In the genomic region with DNA sequence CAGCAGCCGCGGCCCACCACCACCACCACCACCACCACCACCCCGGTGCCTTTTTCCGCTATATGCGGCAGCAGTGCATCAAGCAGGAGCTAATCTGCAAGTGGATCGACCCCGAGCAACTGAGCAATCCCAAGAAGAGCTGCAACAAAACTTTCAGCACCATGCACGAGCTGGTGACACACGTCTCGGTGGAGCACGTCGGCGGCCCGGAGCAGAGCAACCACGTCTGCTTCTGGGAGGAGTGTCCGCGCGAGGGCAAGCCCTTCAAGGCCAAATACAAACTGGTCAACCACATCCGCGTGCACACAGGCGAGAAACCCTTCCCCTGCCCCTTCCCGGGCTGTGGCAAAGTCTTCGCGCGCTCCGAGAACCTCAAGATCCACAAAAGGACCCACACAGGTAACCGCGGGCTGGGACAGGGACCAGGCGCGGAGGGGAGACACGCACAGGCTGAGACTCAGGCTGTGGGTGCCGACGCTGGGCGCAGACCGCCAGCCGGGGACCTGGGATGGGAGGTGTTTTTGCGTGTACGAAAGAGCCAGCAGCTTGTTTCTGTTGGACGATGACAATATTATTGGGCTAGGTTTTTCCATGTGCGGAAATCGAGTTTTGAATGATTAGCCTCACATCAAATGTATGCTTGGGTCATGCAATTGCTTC, we compare ENCODE assay signal across 10 cellular contexts. TPM values are rescaled to one million over a fixed set of nuclear protein-coding genes. Genes with fewer than 3 reads are reported as not detected.
DNase-seq lines count a peak whose midpoint lies in the region; ATAC-seq and TF ChIP-seq lines count a peak whose summit lies in the region.
"Had no signal": no experiment of that assay in that cellular context is flagged by ENCODE, and none has a peak within 500 bp of the region (broad histone marks: within the 10 kb centered on the region; RNA-seq: fewer than 3 reads in every experiment).

No MANE protein-coding gene starts in this region.

- no peak overlapping the region for H3K4me3 Mint-ChIP-seq in activated T-cell treated with anti-CD3 and anti-CD28 coated beads, Interleukin-2, amount 50 U/mL, for 4 hours
- H3K4me3 Mint-ChIP-seq in T-helper 2 cell treated with Interferon-gamma antibody and Interleukin-4, amounts not matched to agents 5 μg/mL and 100 μg/mL, for 36 hours: no peak overlapping the region
- H3K4me3 Mint-ChIP-seq in endodermal cell: peak overlapping the region; percentile 94
- H3K4me3 Mint-ChIP-seq in stimulated activated naive CD8-positive, alpha-beta T cell treated with anti-CD3 and anti-CD28 coated beads, Interleukin-15, amount 100 ng/mL, for 72 hours: peak overlapping the region; percentile 26 to 54

- TF ChIP-seq CTCF in endodermal cell (conservative IDR thresholded peaks at IDR 0.05): no peak

- H3K4me3 ChIP-seq in endodermal cell (ENCODE audit: low read length): peak overlapping the region; percentile 92
- no peak overlapping the region for H3K4me3 ChIP-seq in effector memory CD4-positive, alpha-beta T cell (ENCODE audit: insufficient read depth, low read depth, low read length, poor library complexity, severe bottlenecking)

- peak overlapping the region; percentile 98 for H3K9ac ChIP-seq in endodermal cell (ENCODE audit: extremely low read depth, low read length, poor library complexity, severe bottlenecking)

- H3K27me3 Mint-ChIP-seq in activated T-cell treated with anti-CD3 and anti-CD28 coated beads, Interleukin-2, amount 50 U/mL, for 4 hours (ENCODE audit: low read depth): peaks cover 62% of the 10 kb centered on the region
- peaks cover 60% of the 10 kb centered on the region for H3K27me3 Mint-ChIP-seq in T-helper 2 cell treated with Interferon-gamma antibody and Interleukin-4, amounts not matched to agents 5 μg/mL and 100 μg/mL, for 36 hours (ENCODE audit: low read depth)
- peaks cover 9% of the 10 kb centered on the region for H3K27me3 Mint-ChIP-seq in endodermal cell (ENCODE audit: insufficient read depth)
- H3K27me3 Mint-ChIP-seq in stimulated activated naive CD8-positive, alpha-beta T cell treated with anti-CD3 and anti-CD28 coated beads, Interleukin-15, amount 100 ng/mL, for 72 hours: peaks cover 77% of the 10 kb centered on the region

- no peaks in the 10 kb centered on the region for H3K36me3 Mint-ChIP-seq in activated T-cell treated with anti-CD3 and anti-CD28 coated beads, Interleukin-2, amount 50 U/mL, for 4 hours (ENCODE audit: insufficient read depth)
- H3K36me3 Mint-ChIP-seq in T-helper 2 cell treated with Interferon-gamma antibody and Interleukin-4, amounts not matched to agents 5 μg/mL and 100 μg/mL, for 36 hours (ENCODE audit: low read depth): peaks cover 6% of the 10 kb centered on the region
- peaks cover 37% of the 10 kb centered on the region for H3K36me3 Mint-ChIP-seq in endodermal cell (ENCODE audit: low read depth)

- peaks cover 48% of the 10 kb centered on the region for H3K36me3 ChIP-seq in endodermal cell (ENCODE audit: control insufficient read depth, insufficient read depth, low read length)
- no peaks in the 10 kb centered on the region for H3K36me3 ChIP-seq in effector memory CD4-positive, alpha-beta T cell (ENCODE audit: control insufficient read depth, insufficient read depth, low read length)

- H3K27ac ChIP-seq in endodermal cell (ENCODE audit: low read depth, low read length): peak overlapping the region; percentile 91
- H3K27ac ChIP-seq in effector memory CD4-positive, alpha-beta T cell (ENCODE audit: insufficient read depth, low read length, poor library complexity, severe bottlenecking): no peak overlapping the region

- DNase-seq in activated T-cell treated with anti-CD3 and anti-CD28 coated beads, Interleukin-2, amount 50 U/mL, for 1 hour: peak; percentile 35
- no peak for DNase-seq in activated T-cell treated with anti-CD3 and anti-CD28 coated beads, Interleukin-2, amount 50 U/mL, for 4 hours
- DNase-seq in T-helper 2 cell treated with Interferon-gamma antibody and Interleukin-4, amounts not matched to agents 5 μg/mL and 100 μg/mL, for 36 hours (ENCODE audit: low spot score): no peak
- DNase-seq in endodermal cell: no peak
- no peak for DNase-seq in stimulated activated naive CD8-positive, alpha-beta T cell treated with anti-CD3 and anti-CD28 coated beads, Interleukin-15, amount 100 ng/mL, for 72 hours
- no peak for DNase-seq in NCI-H226
- DNase-seq in occipital lobe (lab: John Stamatoyannopoulos, UW): no peak
- no peak for DNase-seq in effector memory CD4-positive, alpha-beta T cell
- DNase-seq: NCI-H1436 treated with DMSO at 0.1 percent for 48 hours had no signal

- H3K4me1 Mint-ChIP-seq in activated T-cell treated with anti-CD3 and anti-CD28 coated beads, Interleukin-2, amount 50 U/mL, for 4 hours (ENCODE audit: low read depth): peaks cover 22% of the 10 kb centered on the region
- peaks cover 3% of the 10 kb centered on the region for H3K4me1 Mint-ChIP-seq in T-helper 2 cell treated with Interferon-gamma antibody and Interleukin-4, amounts not matched to agents 5 μg/mL and 100 μg/mL, for 36 hours (ENCODE audit: low read depth)
- peaks cover 28% of the 10 kb centered on the region for H3K4me1 Mint-ChIP-seq in endodermal cell
- peaks cover 63% of the 10 kb centered on the region for H3K4me1 Mint-ChIP-seq in stimulated activated naive CD8-positive, alpha-beta T cell treated with anti-CD3 and anti-CD28 coated beads, Interleukin-15, amount 100 ng/mL, for 72 hours

- H3K27ac Mint-ChIP-seq in T-helper 2 cell treated with Interferon-gamma antibody and Interleukin-4, amounts not matched to agents 5 μg/mL and 100 μg/mL, for 36 hours: peak overlapping the region; percentile 41
- H3K27ac Mint-ChIP-seq in endodermal cell: peak overlapping the region; percentile 94
- H3K27ac Mint-ChIP-seq in stimulated activated naive CD8-positive, alpha-beta T cell treated with anti-CD3 and anti-CD28 coated beads, Interleukin-15, amount 100 ng/mL, for 72 hours: no peak overlapping the region

- H3K9me3 Mint-ChIP-seq in activated T-cell treated with anti-CD3 and anti-CD28 coated beads, Interleukin-2, amount 50 U/mL, for 4 hours: no peaks in the 10 kb centered on the region
- H3K9me3 Mint-ChIP-seq in T-helper 2 cell treated with Interferon-gamma antibody and Interleukin-4, amounts not matched to agents 5 μg/mL and 100 μg/mL, for 36 hours: no peaks in the 10 kb centered on the region
- no peaks in the 10 kb centered on the region for H3K9me3 Mint-ChIP-seq in endodermal cell
- H3K9me3 Mint-ChIP-seq in stimulated activated naive CD8-positive, alpha-beta T cell treated with anti-CD3 and anti-CD28 coated beads, Interleukin-15, amount 100 ng/mL, for 72 hours: no peaks in the 10 kb centered on the region

- WGBS in endodermal cell (ENCODE audit: insufficient coverage in 1 of 2, insufficient read length in 1 of 2), 2 experiments: 0% methylated on average over 22 to 41 of the region's 41 CpGs

- peaks cover 4% of the 10 kb centered on the region for H3K27me3 ChIP-seq in endodermal cell (ENCODE audit: control insufficient read depth, insufficient read depth, low read length, poor library complexity, severe bottlenecking)
- peaks cover 90% of the 10 kb centered on the region for H3K27me3 ChIP-seq in effector memory CD4-positive, alpha-beta T cell (replicated peaks; ENCODE audit: control insufficient read depth, insufficient read depth, low read length, poor library complexity, severe bottlenecking)

- no peak for ATAC-seq in activated T-cell treated with anti-CD3 and anti-CD28 coated beads, Interleukin-2, amount 50 U/mL, for 4 hours
- no peak for ATAC-seq in stimulated activated naive CD8-positive, alpha-beta T cell treated with anti-CD3 and anti-CD28 coated beads, Interleukin-15, amount 100 ng/mL, for 72 hours

- no peaks in the 10 kb centered on the region for H3K9me3 ChIP-seq in endodermal cell (ENCODE audit: control insufficient read depth, low read length)
- H3K9me3 ChIP-seq in effector memory CD4-positive, alpha-beta T cell (ENCODE audit: control insufficient read depth, low read length): peaks cover 17% of the 10 kb centered on the region

- H3K4me1 ChIP-seq in endodermal cell (ENCODE audit: control insufficient read depth, insufficient read depth, low read length): peaks cover 4% of the 10 kb centered on the region
- H3K4me1 ChIP-seq in effector memory CD4-positive, alpha-beta T cell (ENCODE audit: control insufficient read depth, insufficient read depth, low read length, poor library complexity, severe bottlenecking): peaks cover 28% of the 10 kb centered on the region

RNA-seq across cellular contexts. Expression of gene ZIC2, which starts 1.3 kb away (rescaled TPM):
- under 1 TPM in 2 of 3 donors, not detected in 1; 0.13 to 0.21 TPM for total RNA-seq in activated T-cell treated with anti-CD3 and anti-CD28 coated beads, Interleukin-2, amount 50 U/mL, for 4 hours
- total RNA-seq in endodermal cell (100 to 1,000 TPM; 182 to 301 TPM), occipital lobe (2.8 TPM)
- 198 TPM for polyA plus RNA-seq in endodermal cell (2013, experiment 1 of 2)
- 160 TPM for polyA plus RNA-seq in endodermal cell (2013, experiment 2 of 2)
- total RNA-seq: bronchial epithelial cell had no signal

RNA-seq across cellular contexts. Expression of gene ZIC5, which starts 11.3 kb away (rescaled TPM):
- total RNA-seq in activated T-cell treated with anti-CD3 and anti-CD28 coated beads, Interleukin-2, amount 50 U/mL, for 4 hours: not detected
- total RNA-seq in endodermal cell (10 to 100 TPM; 11.0 to 13.7 TPM), occipital lobe (1.6 TPM)
- polyA plus RNA-seq in endodermal cell (2013, experiment 1 of 2): 40.1 TPM
- 36.9 TPM for polyA plus RNA-seq in endodermal cell (2013, experiment 2 of 2)
- total RNA-seq: bronchial epithelial cell had no signal

Comparison
In these comparisons a context has a peak if more than half of its experiments do, and no peak if none do; other contexts are left out.
1. H3K4me3 Mint-ChIP-seq: peak in endodermal cell (single experiment) and stimulated activated naive CD8-positive, alpha-beta T cell treated with anti-CD3 and anti-CD28 coated beads, Interleukin-15, amount 100 ng/mL, for 72 hours (2 of 2); none in activated T-cell treated with anti-CD3 and anti-CD28 coated beads, Interleukin-2, amount 50 U/mL, for 4 hours (single experiment) and T-helper 2 cell treated with Interferon-gamma antibody and Interleukin-4, amounts not matched to agents 5 μg/mL and 100 μg/mL, for 36 hours (single experiment).
2. H3K27ac Mint-ChIP-seq: peak in T-helper 2 cell treated with Interferon-gamma antibody and Interleukin-4, amounts not matched to agents 5 μg/mL and 100 μg/mL, for 36 hours (single experiment) and endodermal cell (single experiment); none in stimulated activated naive CD8-positive, alpha-beta T cell treated with anti-CD3 and anti-CD28 coated beads, Interleukin-15, amount 100 ng/mL, for 72 hours (0 of 2).
3. RNA of gene ZIC2, which starts 1.3 kb away (total RNA-seq): 182 to 301 TPM in endodermal cell; 2.8 TPM in occipital lobe (single experiment) and 0.13 to 0.21 TPM in activated T-cell treated with anti-CD3 and anti-CD28 coated beads, Interleukin-2, amount 50 U/mL, for 4 hours; every median in the first group is over 10 times any median in the second.